8 cellular contexts compared by ENCODE assay signal in genomic region chr13:58399263-58399662, GRCh38.
"Had no signal": no experiment of that assay in that cellular context is flagged by ENCODE, and none has a peak within 500 bp of the region (broad histone marks: within the 10 kb centered on the region; RNA-seq: fewer than 3 reads in every experiment).

No MANE protein-coding gene starts in this region.

- H3K4me3 ChIP-seq: GM12878 had no signal

- FAIRE-seq: G401.6, GM12878, GM12891, GM12892, GM18507, GM19239 had no signal

- DNase-seq: GDM1, GF-D8 had no signal
